In the genomic region with DNA sequence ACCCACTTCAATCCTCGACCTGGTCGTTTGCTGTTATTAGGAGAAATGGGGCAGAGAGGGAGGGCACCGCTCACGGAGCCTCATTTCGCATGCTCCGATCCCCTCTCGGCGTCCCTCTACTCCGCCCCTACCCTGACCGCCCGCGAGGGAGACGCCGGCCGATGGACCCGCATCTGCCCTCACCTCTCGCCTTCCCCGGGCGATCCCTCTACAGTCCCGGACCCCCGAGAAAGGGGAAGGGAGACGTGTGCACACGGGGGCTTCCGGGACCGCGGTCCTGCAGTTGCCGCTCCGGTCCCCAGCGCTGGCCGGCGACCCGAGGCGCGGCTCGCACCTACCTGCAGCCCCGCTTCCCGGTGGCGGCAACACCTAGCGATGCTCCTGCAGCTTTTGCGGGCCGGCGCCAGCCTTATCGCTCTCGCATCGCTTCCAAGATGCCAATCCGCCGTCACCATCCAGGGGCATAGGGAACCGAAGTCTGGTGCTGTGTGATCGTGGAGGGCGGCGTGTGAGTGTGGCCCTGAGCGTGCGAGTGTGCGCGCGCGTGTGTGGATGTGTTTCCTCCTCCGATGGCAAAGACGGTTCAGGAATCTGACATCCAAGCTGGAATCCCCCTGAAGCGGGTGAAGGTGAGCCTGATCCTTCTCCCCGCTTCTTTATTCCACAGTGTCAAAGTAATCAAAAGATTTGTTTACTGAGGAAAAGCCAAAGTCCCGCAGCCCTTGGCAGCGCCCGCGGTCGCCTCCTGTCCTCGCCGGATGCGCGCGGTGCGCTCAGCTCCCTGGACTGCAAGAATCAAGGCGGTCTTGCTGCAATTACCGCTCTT, we compare ENCODE assay signal across 1 cellular context.
TF ChIP-seq lines count a peak whose summit lies in the region.

No MANE protein-coding gene starts in this region.

TF ChIP-seq in liver, 16 proteins besides CTCF, POLR2A, EP300 and RAD21 (continued from another document):
- TF ChIP-seq REST (IDR thresholded peaks at IDR 0.05) (no peak), GABPA (IDR thresholded peaks at IDR 0.05 in 1 of 2, conservative IDR thresholded peaks at IDR 0.05 in 1 of 2) (no peak)
